In genomic region chr7:43906327-43907010, GRCh38 we compare ENCODE assay signal across 1 cellular context.
TF ChIP-seq lines count a peak whose summit lies in the region.

A gene with protein sequence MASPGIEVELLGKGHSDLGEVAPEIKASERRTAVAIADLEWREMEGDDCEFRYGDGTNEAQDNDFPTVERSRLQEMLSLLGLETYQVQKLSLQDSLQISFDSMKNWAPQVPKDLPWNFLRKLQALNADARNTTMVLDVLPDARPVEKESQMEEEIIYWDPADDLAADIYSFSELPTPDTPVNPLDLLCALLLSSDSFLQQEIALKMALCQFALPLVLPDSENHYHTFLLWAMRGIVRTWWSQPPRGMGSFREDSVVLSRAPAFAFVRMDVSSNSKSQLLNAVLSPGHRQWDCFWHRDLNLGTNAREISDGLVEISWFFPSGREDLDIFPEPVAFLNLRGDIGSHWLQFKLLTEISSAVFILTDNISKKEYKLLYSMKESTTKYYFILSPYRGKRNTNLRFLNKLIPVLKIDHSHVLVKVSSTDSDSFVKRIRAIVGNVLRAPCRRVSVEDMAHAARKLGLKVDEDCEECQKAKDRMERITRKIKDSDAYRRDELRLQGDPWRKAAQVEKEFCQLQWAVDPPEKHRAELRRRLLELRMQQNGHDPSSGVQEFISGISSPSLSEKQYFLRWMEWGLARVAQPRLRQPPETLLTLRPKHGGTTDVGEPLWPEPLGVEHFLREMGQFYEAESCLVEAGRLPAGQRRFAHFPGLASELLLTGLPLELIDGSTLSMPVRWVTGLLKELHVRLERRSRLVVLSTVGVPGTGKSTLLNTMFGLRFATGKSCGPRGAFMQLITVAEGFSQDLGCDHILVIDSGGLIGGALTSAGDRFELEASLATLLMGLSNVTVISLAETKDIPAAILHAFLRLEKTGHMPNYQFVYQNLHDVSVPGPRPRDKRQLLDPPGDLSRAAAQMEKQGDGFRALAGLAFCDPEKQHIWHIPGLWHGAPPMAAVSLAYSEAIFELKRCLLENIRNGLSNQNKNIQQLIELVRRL (minus strand): TSS chr7:43906596. CDS start chr7:43906575, 21 bp downstream.

TF ChIP-seq in HepG2, 621 proteins besides CTCF, POLR2A, EP300 and RAD21 (continued from another document and continues in another):
- no peak for TF ChIP-seq ZBED4 (CRISPR knock-in tag; IDR thresholded peaks at IDR 0.05; ENCODE audit: borderline replicate concordance)
- TF ChIP-seq ARNT2 (CRISPR knock-in tag; IDR thresholded peaks at IDR 0.05; ENCODE audit: low read depth), result peak; percentile 73; the same call in 1 of the 2 replicates
- no peak for TF ChIP-seq ZBTB7A (CRISPR knock-in tag; IDR thresholded peaks at IDR 0.05)
- no peak for TF ChIP-seq ZNF589 (CRISPR knock-in tag; conservative IDR thresholded peaks at IDR 0.05)
- peak; percentile 88 for TF ChIP-seq ZFY (CRISPR knock-in tag; IDR thresholded peaks at IDR 0.05)
- no peak for TF ChIP-seq ZSCAN25 (CRISPR knock-in tag; IDR thresholded peaks at IDR 0.05)
- TF ChIP-seq, protein P1, sequence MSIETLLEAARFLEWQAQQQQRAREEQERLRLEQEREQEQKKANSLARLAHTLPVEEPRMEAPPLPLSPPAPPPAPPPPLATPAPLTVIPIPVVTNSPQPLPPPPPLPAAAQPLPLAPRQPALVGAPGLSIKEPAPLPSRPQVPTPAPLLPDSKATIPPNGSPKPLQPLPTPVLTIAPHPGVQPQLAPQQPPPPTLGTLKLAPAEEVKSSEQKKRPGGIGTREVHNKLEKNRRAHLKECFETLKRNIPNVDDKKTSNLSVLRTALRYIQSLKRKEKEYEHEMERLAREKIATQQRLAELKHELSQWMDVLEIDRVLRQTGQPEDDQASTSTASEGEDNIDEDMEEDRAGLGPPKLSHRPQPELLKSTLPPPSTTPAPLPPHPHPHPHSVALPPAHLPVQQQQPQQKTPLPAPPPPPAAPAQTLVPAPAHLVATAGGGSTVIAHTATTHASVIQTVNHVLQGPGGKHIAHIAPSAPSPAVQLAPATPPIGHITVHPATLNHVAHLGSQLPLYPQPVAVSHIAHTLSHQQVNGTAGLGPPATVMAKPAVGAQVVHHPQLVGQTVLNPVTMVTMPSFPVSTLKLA (IDR thresholded peaks at IDR 0.05), result no peak
- TF ChIP-seq LBX2 (CRISPR knock-in tag; IDR thresholded peaks at IDR 0.05; ENCODE audit: borderline replicate concordance), result no peak
- TF ChIP-seq NPAS2 (CRISPR knock-in tag; IDR thresholded peaks at IDR 0.05; ENCODE audit: borderline replicate concordance), result no peak
- TF ChIP-seq, protein P2, sequence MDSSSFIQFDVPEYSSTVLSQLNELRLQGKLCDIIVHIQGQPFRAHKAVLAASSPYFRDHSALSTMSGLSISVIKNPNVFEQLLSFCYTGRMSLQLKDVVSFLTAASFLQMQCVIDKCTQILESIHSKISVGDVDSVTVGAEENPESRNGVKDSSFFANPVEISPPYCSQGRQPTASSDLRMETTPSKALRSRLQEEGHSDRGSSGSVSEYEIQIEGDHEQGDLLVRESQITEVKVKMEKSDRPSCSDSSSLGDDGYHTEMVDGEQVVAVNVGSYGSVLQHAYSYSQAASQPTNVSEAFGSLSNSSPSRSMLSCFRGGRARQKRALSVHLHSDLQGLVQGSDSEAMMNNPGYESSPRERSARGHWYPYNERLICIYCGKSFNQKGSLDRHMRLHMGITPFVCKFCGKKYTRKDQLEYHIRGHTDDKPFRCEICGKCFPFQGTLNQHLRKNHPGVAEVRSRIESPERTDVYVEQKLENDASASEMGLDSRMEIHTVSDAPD (CRISPR knock-in tag; IDR thresholded peaks at IDR 0.05), result no peak
- no peak for TF ChIP-seq KMT2A (CRISPR knock-in tag; IDR thresholded peaks at IDR 0.05)
- TF ChIP-seq PPARG (CRISPR knock-in tag; conservative IDR thresholded peaks at IDR 0.05), result no peak
- TF ChIP-seq SOX13 (IDR thresholded peaks at IDR 0.05), result no peak
- no peak for TF ChIP-seq SOX13 (CRISPR knock-in tag; conservative IDR thresholded peaks at IDR 0.05 in 1 of 2, IDR thresholded peaks at IDR 0.05 in 1 of 2)
- TF ChIP-seq ZNF12 (CRISPR knock-in tag; IDR thresholded peaks at IDR 0.05), result no peak
- no peak for TF ChIP-seq ZNF17 (CRISPR knock-in tag; IDR thresholded peaks at IDR 0.05)
- TF ChIP-seq ATRX (CRISPR knock-in tag; IDR thresholded peaks at IDR 0.05; ENCODE audit: borderline replicate concordance), result no peak
- TF ChIP-seq ZNF570 (CRISPR knock-in tag; IDR thresholded peaks at IDR 0.05; ENCODE audit: borderline replicate concordance), result no peak
- peak; percentile 69; the same call in 1 of the 2 replicates for TF ChIP-seq UBTF (CRISPR knock-in tag; IDR thresholded peaks at IDR 0.05)
- no peak for TF ChIP-seq ZNF30 (CRISPR knock-in tag; IDR thresholded peaks at IDR 0.05)
- TF ChIP-seq GABPA (IDR thresholded peaks at IDR 0.05; ENCODE audit: low read depth, low read length), result no peak
- TF ChIP-seq GABPA (CRISPR knock-in tag; IDR thresholded peaks at IDR 0.05; ENCODE audit: low read depth), result no peak
- no peak for TF ChIP-seq SKI (IDR thresholded peaks at IDR 0.05; ENCODE audit: partially characterized antibody)
- TF ChIP-seq ZNF607 (CRISPR knock-in tag; IDR thresholded peaks at IDR 0.05; ENCODE audit: borderline replicate concordance), result no peak
- TF ChIP-seq TEAD3 (CRISPR knock-in tag; optimal IDR thresholded peaks at IDR 0.05; ENCODE audit: borderline replicate concordance), result no peak
- peak; percentile 29; the same call in 1 of the 2 replicates for TF ChIP-seq KMT2B (CRISPR knock-in tag; IDR thresholded peaks at IDR 0.05)
- TF ChIP-seq RBFOX2 (IDR thresholded peaks at IDR 0.05; ENCODE audit: low read depth, low read length), result peak; percentile 79
- 0 out of 2 replicates have a peak, but pooled peaks have one; percentile 20 for TF ChIP-seq MEIS2 (CRISPR knock-in tag; IDR thresholded peaks at IDR 0.05)
- TF ChIP-seq, protein P3, sequence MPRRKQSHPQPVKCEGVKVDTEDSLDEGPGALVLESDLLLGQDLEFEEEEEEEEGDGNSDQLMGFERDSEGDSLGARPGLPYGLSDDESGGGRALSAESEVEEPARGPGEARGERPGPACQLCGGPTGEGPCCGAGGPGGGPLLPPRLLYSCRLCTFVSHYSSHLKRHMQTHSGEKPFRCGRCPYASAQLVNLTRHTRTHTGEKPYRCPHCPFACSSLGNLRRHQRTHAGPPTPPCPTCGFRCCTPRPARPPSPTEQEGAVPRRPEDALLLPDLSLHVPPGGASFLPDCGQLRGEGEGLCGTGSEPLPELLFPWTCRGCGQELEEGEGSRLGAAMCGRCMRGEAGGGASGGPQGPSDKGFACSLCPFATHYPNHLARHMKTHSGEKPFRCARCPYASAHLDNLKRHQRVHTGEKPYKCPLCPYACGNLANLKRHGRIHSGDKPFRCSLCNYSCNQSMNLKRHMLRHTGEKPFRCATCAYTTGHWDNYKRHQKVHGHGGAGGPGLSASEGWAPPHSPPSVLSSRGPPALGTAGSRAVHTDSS (CRISPR knock-in tag; conservative IDR thresholded peaks at IDR 0.05), result no peak
- no peak for TF ChIP-seq ZBTB10 (CRISPR knock-in tag; IDR thresholded peaks at IDR 0.05; ENCODE audit: borderline replicate concordance)
- no peak for TF ChIP-seq PHF20 (CRISPR knock-in tag; IDR thresholded peaks at IDR 0.05)
- TF ChIP-seq ZNF263 (CRISPR knock-in tag; IDR thresholded peaks at IDR 0.05), result no peak
- TF ChIP-seq, protein P4, sequence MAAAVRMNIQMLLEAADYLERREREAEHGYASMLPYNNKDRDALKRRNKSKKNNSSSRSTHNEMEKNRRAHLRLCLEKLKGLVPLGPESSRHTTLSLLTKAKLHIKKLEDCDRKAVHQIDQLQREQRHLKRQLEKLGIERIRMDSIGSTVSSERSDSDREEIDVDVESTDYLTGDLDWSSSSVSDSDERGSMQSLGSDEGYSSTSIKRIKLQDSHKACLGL (CRISPR knock-in tag; IDR thresholded peaks at IDR 0.05), result peak; percentile 30; the same call in 1 of the 2 replicates
- TF ChIP-seq CENPX (CRISPR knock-in tag; IDR thresholded peaks at IDR 0.05), result no peak
- no peak for TF ChIP-seq ZBTB44 (CRISPR knock-in tag; IDR thresholded peaks at IDR 0.05)
- TF ChIP-seq SP5 (CRISPR knock-in tag; IDR thresholded peaks at IDR 0.05; ENCODE audit: borderline replicate concordance, low read depth), result no peak
- TF ChIP-seq HNRNPL (IDR thresholded peaks at IDR 0.05; ENCODE audit: low read depth, low read length), result no peak
- TF ChIP-seq ZEB1 (IDR thresholded peaks at IDR 0.05; ENCODE audit: insufficient replicate concordance, low read depth), result peak; percentile 87
- TF ChIP-seq TFAP4 (IDR thresholded peaks at IDR 0.05; ENCODE audit: borderline replicate concordance, low read depth), result peak; percentile 14; the same call in 1 of the 2 replicates
